ENCODE assay signal across 1 cellular context in the genomic region with DNA sequence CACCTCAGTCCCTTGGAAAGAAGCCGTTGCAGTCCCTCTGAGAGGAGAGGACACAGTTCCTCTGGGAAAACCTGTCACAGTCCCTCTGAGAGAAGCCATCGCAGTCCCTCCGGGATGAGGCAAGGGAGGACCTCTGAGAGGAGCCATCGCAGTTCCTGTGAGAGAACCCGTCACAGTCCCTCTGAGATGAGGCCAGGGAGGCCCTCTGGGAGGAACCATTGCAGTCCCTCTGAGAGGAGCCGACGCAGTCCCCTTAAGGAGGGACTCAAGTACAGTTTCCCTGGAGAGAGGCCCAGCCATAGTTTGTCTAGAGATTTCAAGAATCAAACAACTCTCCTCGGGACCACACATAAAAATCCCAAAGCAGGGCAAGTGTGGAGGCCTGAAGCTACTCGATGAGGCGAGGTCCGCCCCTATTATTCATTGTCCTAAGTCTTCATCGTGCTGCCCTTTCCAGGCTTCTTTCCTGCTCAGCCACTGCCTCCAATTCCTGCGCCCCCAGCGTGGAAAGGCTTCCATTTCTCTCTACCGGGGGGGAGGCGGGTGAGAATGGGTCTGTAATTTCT.
TF ChIP-seq lines count a peak whose summit lies in the region.

No MANE protein-coding gene starts in this region.

TF ChIP-seq in IMR-90, 13 proteins besides CTCF, POLR2A, EP300 and RAD21 (continued from another document):
- TF ChIP-seq, protein P1, sequence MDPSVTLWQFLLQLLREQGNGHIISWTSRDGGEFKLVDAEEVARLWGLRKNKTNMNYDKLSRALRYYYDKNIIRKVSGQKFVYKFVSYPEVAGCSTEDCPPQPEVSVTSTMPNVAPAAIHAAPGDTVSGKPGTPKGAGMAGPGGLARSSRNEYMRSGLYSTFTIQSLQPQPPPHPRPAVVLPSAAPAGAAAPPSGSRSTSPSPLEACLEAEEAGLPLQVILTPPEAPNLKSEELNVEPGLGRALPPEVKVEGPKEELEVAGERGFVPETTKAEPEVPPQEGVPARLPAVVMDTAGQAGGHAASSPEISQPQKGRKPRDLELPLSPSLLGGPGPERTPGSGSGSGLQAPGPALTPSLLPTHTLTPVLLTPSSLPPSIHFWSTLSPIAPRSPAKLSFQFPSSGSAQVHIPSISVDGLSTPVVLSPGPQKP (IDR thresholded peaks at IDR 0.05; ENCODE audit: borderline replicate concordance, low read depth, low read length), result no peak
- no peak for TF ChIP-seq CEBPB (IDR thresholded peaks at IDR 0.05; ENCODE audit: low read depth, low read length)
- no peak for TF ChIP-seq BHLHE40 (IDR thresholded peaks at IDR 0.05; ENCODE audit: low read depth, low read length)
TF ChIP-seq in IMR-90: peak in this region for 0.
